ENCODE assay signal across 9 cellular contexts in genomic region chr1:156125544-156125943, GRCh38. TPM values are rescaled to one million over a fixed set of nuclear protein-coding genes. Genes with fewer than 3 reads are reported as not detected.
DNase-seq lines count a peak whose midpoint lies in the region; ATAC-seq and TF ChIP-seq lines count a peak whose summit lies in the region.
"Not testable (repeated sequence)": the region's sequence is repeated elsewhere in the genome, so short reads cannot be mapped to it uniquely, and the experiment has no call there.
"Had no signal": no experiment of that assay in that cellular context is flagged by ENCODE, and none has a peak within 500 bp of the region (broad histone marks: within the 10 kb centered on the region; RNA-seq: fewer than 3 reads in every experiment).

No MANE protein-coding gene starts in this region.

- ATAC-seq in CD4-positive, alpha-beta T cell (ENCODE audit: poor library complexity); activated T-cell treated with anti-CD3 and anti-CD28 coated beads, Interleukin-2, amount 50 U/mL, for 72 hours (replicated peaks in 1 of 2); central memory CD8-positive, alpha-beta T cell (replicated peaks; ENCODE audit: extremely low read depth, poor library complexity, severe bottlenecking): not testable (repeated sequence)

- H3K4me1 ChIP-seq in cardiac muscle cell (ENCODE audit: low read depth) = peaks cover 82% of the 10 kb centered on the region
- peaks cover 97 to 98% (median 97%) of the 10 kb centered on the region in 3 donors for H3K4me1 ChIP-seq in skeletal muscle tissue (ENCODE audit: control insufficient read depth in 3 of 3, insufficient read depth in 3 of 3, low read length in 3 of 3)

- not testable (repeated sequence) for H3K27ac ChIP-seq in CD4-positive, alpha-beta T cell (ENCODE audit: low read depth, low read length)
- H3K27ac ChIP-seq in cardiac muscle cell (peak overlapping the region; percentile 97), skeletal muscle tissue (ENCODE audit: low read depth, low read length) (peak overlapping the region; percentile 99)

- H3K27me3 ChIP-seq in CD4-positive, alpha-beta T cell (ENCODE audit: control insufficient read depth, insufficient read depth, low read length); MG63; cardiac muscle cell; skeletal muscle tissue (ENCODE audit: control insufficient read depth in 3 of 3, insufficient read depth in 3 of 3, low read length in 3 of 3): not testable (repeated sequence)

- not testable (repeated sequence) for H3K27me3 Mint-ChIP-seq in CD4-positive, alpha-beta T cell; central memory CD8-positive, alpha-beta T cell; type B pancreatic cell
- H3K27me3 Mint-ChIP-seq in activated T-cell treated with anti-CD3 and anti-CD28 coated beads, Interleukin-2, amount 50 U/mL, for 72 hours (ENCODE audit: low read depth) = peaks cover 14% of the 10 kb centered on the region

- not testable (repeated sequence) for TF ChIP-seq CTCF in CD4-positive, alpha-beta T cell (IDR thresholded peaks at IDR 0.05); cardiac muscle cell (IDR thresholded peaks at IDR 0.05; ENCODE audit: low read depth, low read length); type B pancreatic cell (conservative IDR thresholded peaks at IDR 0.05)

- H3K9ac ChIP-seq in skeletal muscle tissue (ENCODE audit: low read depth in 1 of 3, low read length in 3 of 3) = peak overlapping the region in 1 of 3 donors; percentile 66

- peaks cover 71% of the 10 kb centered on the region for H3K4me1 Mint-ChIP-seq in CD4-positive, alpha-beta T cell (ENCODE audit: low read depth)
- H3K4me1 Mint-ChIP-seq in activated T-cell treated with anti-CD3 and anti-CD28 coated beads, Interleukin-2, amount 50 U/mL, for 72 hours (ENCODE audit: low read depth) = peaks cover 90% of the 10 kb centered on the region
- peaks cover 71% of the 10 kb centered on the region for H3K4me1 Mint-ChIP-seq in central memory CD8-positive, alpha-beta T cell
- H3K4me1 Mint-ChIP-seq in type B pancreatic cell (ENCODE audit: unreplicated experiment) = peaks cover 54% of the 10 kb centered on the region

- H3K4me3 ChIP-seq in MG63 = peak overlapping the region; percentile 8; the same call in 1 of the 2 replicates
- not testable (repeated sequence) for H3K4me3 ChIP-seq in cardiac muscle cell; skeletal muscle tissue (ENCODE audit: low read length in 3 of 3)

- H3K9me3 ChIP-seq in CD4-positive, alpha-beta T cell (ENCODE audit: control insufficient read depth, low read length); MG63; cardiac muscle cell (ENCODE audit: low read depth); skeletal muscle tissue (ENCODE audit: control insufficient read depth in 3 of 3, low read length in 3 of 3): not testable (repeated sequence)

- DNase-seq in CD4-positive, alpha-beta T cell; MG63; activated T-cell treated with anti-CD3 and anti-CD28 coated beads, Interleukin-2, amount 50 U/mL, for 72 hours; central memory CD8-positive, alpha-beta T cell (ENCODE audit: low spot score in 2 of 2); cardiac muscle cell (ENCODE audit: low read depth in 1 of 2, low spot score in 1 of 2); type B pancreatic cell (ENCODE audit: extremely low spot score, unreplicated experiment): not testable (repeated sequence)
- DNase-seq in myocyte (ENCODE audit: low read depth) = peak; percentile 37

- H3K27ac Mint-ChIP-seq in CD4-positive, alpha-beta T cell = peak overlapping the region; percentile 77
- H3K27ac Mint-ChIP-seq in activated T-cell treated with anti-CD3 and anti-CD28 coated beads, Interleukin-2, amount 50 U/mL, for 72 hours = peak overlapping the region; percentile 77
- H3K27ac Mint-ChIP-seq in central memory CD8-positive, alpha-beta T cell (ENCODE audit: low read depth) = peak overlapping the region; percentile 97
- H3K27ac Mint-ChIP-seq in type B pancreatic cell = peak overlapping the region; percentile 100

- H3K36me3 Mint-ChIP-seq in CD4-positive, alpha-beta T cell (ENCODE audit: low read depth); activated T-cell treated with anti-CD3 and anti-CD28 coated beads, Interleukin-2, amount 50 U/mL, for 72 hours (ENCODE audit: insufficient read depth in 2 of 2); type B pancreatic cell: not testable (repeated sequence)
- H3K36me3 Mint-ChIP-seq in central memory CD8-positive, alpha-beta T cell (ENCODE audit: insufficient read depth) = peaks cover 69% of the 10 kb centered on the region

- POLR2A ChIA-PET in CD4-positive, alpha-beta T cell (lab: Charles Lee) = interaction anchor here (0.9 to 2.1 kb wide), 3 partner anchors 10 to 26 kb away, joined by 3 to 8 read pairs (median 7); no protein-coding TSS in a partner anchor

- CTCF ChIA-PET in CD4-positive, alpha-beta T cell (lab: Charles Lee) = interaction anchor here (1.0 to 8.1 kb wide), 4 partner anchors 13 to 28 kb away, joined by 3 to 194 read pairs (median 10); no protein-coding TSS in a partner anchor

- intact Hi-C loops in CD4-positive, alpha-beta T cell (cut with DNase I, micrococcal nuclease) = not testable (repeated sequence)

- H3K36me3 ChIP-seq in MG63 = peaks cover 67% of the 10 kb centered on the region
- H3K36me3 ChIP-seq in cardiac muscle cell; skeletal muscle tissue (ENCODE audit: control insufficient read depth in 3 of 3, insufficient read depth in 3 of 3, low read length in 3 of 3): not testable (repeated sequence)

- peak overlapping the region; percentile 20 for H3K4me3 Mint-ChIP-seq in CD4-positive, alpha-beta T cell
- peak overlapping the region; percentile 71 to 78 for H3K4me3 Mint-ChIP-seq in activated T-cell treated with anti-CD3 and anti-CD28 coated beads, Interleukin-2, amount 50 U/mL, for 72 hours
- H3K4me3 Mint-ChIP-seq in central memory CD8-positive, alpha-beta T cell = peak overlapping the region; percentile 44
- H3K4me3 Mint-ChIP-seq in type B pancreatic cell = peak overlapping the region; percentile 57

- not testable (repeated sequence) for H3K9me3 Mint-ChIP-seq in CD4-positive, alpha-beta T cell; activated T-cell treated with anti-CD3 and anti-CD28 coated beads, Interleukin-2, amount 50 U/mL, for 72 hours; central memory CD8-positive, alpha-beta T cell; type B pancreatic cell

RNA-seq across cellular contexts. Expression of gene LMNA, which starts 11.0 kb away (rescaled TPM):
- total RNA-seq in CD4-positive, alpha-beta T cell = 100 to 1,000 TPM; 435 to 455 TPM
- 1,337 and 1,568 TPM in 2 replicates for total RNA-seq in MG63 (2014; rRNA removed; shearing (Covaris generic); ENCODE audit: low replicate concordance)
- 100 to 1,000 TPM; 125 to 159 TPM for total RNA-seq in activated T-cell treated with anti-CD3 and anti-CD28 coated beads, Interleukin-2, amount 50 U/mL, for 72 hours
- total RNA-seq in cardiac muscle cell (128 and 139 TPM in 2 replicates), myocyte (1,328 and 1,573 TPM in 2 replicates), skeletal muscle tissue (399 TPM), type B pancreatic cell (ENCODE audit: low replicate concordance) (141 and 400 TPM in 2 replicates)
- polyA plus RNA-seq in cardiac muscle cell = 99.4 and 149 TPM in 2 replicates
- 603 TPM for polyA plus RNA-seq in myocyte (2012)

RNA-seq across cellular contexts. Expression of gene SEMA4A, which starts 27.8 kb away (rescaled TPM):
- 10 to 100 TPM in 1 of 2 experiments, 1 to 10 TPM in 1; 9.4 to 10.1 TPM for total RNA-seq in CD4-positive, alpha-beta T cell
- total RNA-seq in MG63 (2014; rRNA removed; shearing (Covaris generic); ENCODE audit: low replicate concordance) = 0.49 TPM in 1 of 2 replicates, not detected in the other
- 10 to 100 TPM; 63.7 to 80.3 TPM for total RNA-seq in activated T-cell treated with anti-CD3 and anti-CD28 coated beads, Interleukin-2, amount 50 U/mL, for 72 hours
- total RNA-seq in cardiac muscle cell (3.6 and 8.6 TPM in 2 replicates), myocyte (1.0 and 1.6 TPM in 2 replicates), skeletal muscle tissue (4.2 TPM), type B pancreatic cell (ENCODE audit: low replicate concordance) (7.1 and 12.9 TPM in 2 replicates)
- 0.65 and 2.9 TPM in 2 replicates for polyA plus RNA-seq in cardiac muscle cell
- 1.1 TPM for polyA plus RNA-seq in myocyte (2012)
- total RNA-seq: HT1080 had no signal

RNA-seq across cellular contexts. Expression of gene MEX3A, which starts 43.3 kb away (rescaled TPM):
- total RNA-seq in CD4-positive, alpha-beta T cell = under 1 TPM; 0.27 to 0.36 TPM
- 2.3 and 2.7 TPM in 2 replicates for total RNA-seq in MG63 (2014; rRNA removed; shearing (Covaris generic); ENCODE audit: low replicate concordance)
- under 1 TPM; 0.31 to 0.97 TPM for total RNA-seq in activated T-cell treated with anti-CD3 and anti-CD28 coated beads, Interleukin-2, amount 50 U/mL, for 72 hours
- total RNA-seq in cardiac muscle cell = 48.8 and 58.6 TPM in 2 replicates
- polyA plus RNA-seq in cardiac muscle cell = 17.2 and 24.8 TPM in 2 replicates
- total RNA-seq in myocyte = 3.2 and 4.5 TPM in 2 replicates
- polyA plus RNA-seq in myocyte (2012) = 6.5 TPM
- total RNA-seq in skeletal muscle tissue = 6.8 TPM
- total RNA-seq in type B pancreatic cell (ENCODE audit: low replicate concordance) = 31.0 and 61.9 TPM in 2 replicates

Comparison
In these comparisons a context has a peak if more than half of its experiments do, and no peak if none do; other contexts are left out.
1. H3K4me3 Mint-ChIP-seq: peak in every context shown above with its lines; median percentile 74 in activated T-cell treated with anti-CD3 and anti-CD28 coated beads, Interleukin-2, amount 50 U/mL, for 72 hours; 57 in type B pancreatic cell; 44 in central memory CD8-positive, alpha-beta T cell; 20 in CD4-positive, alpha-beta T cell.